Comparison of ENCODE assay signal across 8 cellular contexts in genomic region chr2:74003494-74004211, GRCh38. TPM values are rescaled to one million over a fixed set of nuclear protein-coding genes. Genes with fewer than 3 reads are reported as not detected.
DNase-seq lines count a peak whose midpoint lies in the region; ATAC-seq, FAIRE-seq and TF ChIP-seq lines count a peak whose summit lies in the region.

No MANE protein-coding gene starts in this region.

- H3K4me3 ChIP-seq in A673 (ENCODE audit: low read depth, low read length, poor library complexity, severe bottlenecking): peak overlapping the region; percentile 69
- peak overlapping the region; percentile 87 for H3K4me3 ChIP-seq in GM23248
- peak overlapping the region; percentile 79 for H3K4me3 ChIP-seq in astrocyte (ENCODE audit: insufficient read depth, low read depth, low read length)
- no peak overlapping the region for H3K4me3 ChIP-seq in colonic mucosa

- TF ChIP-seq CTCF in A673 (conservative IDR thresholded peaks at IDR 0.05; ENCODE audit: low read depth, low read length) (no peak), astrocyte (IDR thresholded peaks at IDR 0.05; ENCODE audit: insufficient read depth, low read depth, low read length) (no peak), colonic mucosa (IDR thresholded peaks at IDR 0.05) (no peak)

- H3K4me3 Mint-ChIP-seq in astrocyte (ENCODE audit: unreplicated experiment): peak overlapping the region; percentile 94

- H3K79me2 ChIP-seq in GM23248 (ENCODE audit: insufficient read depth) (peaks cover 39% of the 10 kb centered on the region), astrocyte (ENCODE audit: insufficient read depth, low read length) (peaks cover 69% of the 10 kb centered on the region)

- FAIRE-seq in astrocyte (lab: Jason Lieb, UNC): no peak

- H3K9ac ChIP-seq in GM23248 (peak overlapping the region; percentile 77), astrocyte (ENCODE audit: low read length) (peak overlapping the region; percentile 85), colonic mucosa (ENCODE audit: low read depth in 2 of 2, low read length in 2 of 2) (no peak overlapping the region)

- H3K27ac Mint-ChIP-seq in astrocyte (ENCODE audit: unreplicated experiment): peak overlapping the region; percentile 99

- H3F3A ChIP-seq in GM23248 (ENCODE audit: insufficient read depth): peaks cover 13% of the 10 kb centered on the region; the same call in 1 of the 2 replicates

- H3K27ac ChIP-seq in A673 (ENCODE audit: low read depth, low read length, poor library complexity, severe bottlenecking) (peak overlapping the region; percentile 81), GM23248 (peak overlapping the region; percentile 79), astrocyte (ENCODE audit: low read depth, low read length) (peak overlapping the region; percentile 41), colonic mucosa (no peak overlapping the region)

- DNase-seq in A673 (ENCODE audit: low spot score) (peak; percentile 64), GM23248 (peak; percentile 91), astrocyte (ENCODE audit: low read depth) (peak; percentile 69), left kidney (ENCODE audit: low read depth, low spot score) (peak; percentile 61), GOT3 (lab: John Stamatoyannopoulos, UW) (no peak), glomerular visceral epithelial cell (ENCODE audit: extremely low spot score) (no peak), colonic mucosa (no peak)

- in situ Hi-C loops in GM23248 (cut with MboI): no loop called here

- no peak for ATAC-seq in GM19467 (IDR thresholded peaks at IDR 0.05; ENCODE audit: unreplicated experiment)

- H3K4me2 ChIP-seq in GM23248 (ENCODE audit: unreplicated experiment) (peak overlapping the region; percentile 98), astrocyte (ENCODE audit: low read length) (peak overlapping the region; percentile 99)

- intact Hi-C loops in A673 (cut with micrococcal nuclease; ENCODE audit: unreplicated experiment) (no loop called here), colonic mucosa (cut with DNase I) (no loop called here)

- no peaks in the 10 kb centered on the region for H4K20me1 ChIP-seq in GM23248 (ENCODE audit: insufficient read depth)
- H4K20me1 ChIP-seq in astrocyte (ENCODE audit: insufficient read depth, low read length): peaks cover 91% of the 10 kb centered on the region

- H3K9me3 ChIP-seq in A673 (ENCODE audit: low read depth, low read length, poor library complexity, severe bottlenecking) (no peaks in the 10 kb centered on the region), GM23248 (ENCODE audit: low read depth) (no peaks in the 10 kb centered on the region), astrocyte (ENCODE audit: insufficient read depth, low read depth, low read length) (no peaks in the 10 kb centered on the region), colonic mucosa (no peaks in the 10 kb centered on the region)

- no peaks in the 10 kb centered on the region for H3K9me3 Mint-ChIP-seq in astrocyte (ENCODE audit: unreplicated experiment)

- WGBS in GM23248 (ENCODE audit: low coverage in 1 of 2, low lambda C conversion rate in 2 of 2, missing lambda C conversion rate in 2 of 2), 2 experiments: 22 to 34% methylated on average over 10 to 16 of the region's 16 CpGs

- H3K36me3 ChIP-seq in A673 (ENCODE audit: insufficient read depth, low read length, poor library complexity, severe bottlenecking): no peaks in the 10 kb centered on the region
- H3K36me3 ChIP-seq in GM23248 (ENCODE audit: low read depth): no peaks in the 10 kb centered on the region
- H3K36me3 ChIP-seq in astrocyte (ENCODE audit: insufficient read depth, low read length): no peaks in the 10 kb centered on the region
- no peaks in the 10 kb centered on the region for H3K36me3 ChIP-seq in colonic mucosa

- H3K27me3 Mint-ChIP-seq in astrocyte (ENCODE audit: low read depth, unreplicated experiment): no peaks in the 10 kb centered on the region

- peaks cover 67% of the 10 kb centered on the region for H3K4me1 Mint-ChIP-seq in astrocyte (ENCODE audit: low read depth, unreplicated experiment)

- H3K36me3 Mint-ChIP-seq in astrocyte (ENCODE audit: low read depth, unreplicated experiment): peaks cover 11% of the 10 kb centered on the region

- POLR2A ChIA-PET in A673 (lab: Charles Lee; ENCODE audit: low non-redundant PET): no interaction called here

- CTCF ChIA-PET in A673 (lab: Charles Lee): no interaction called here

- H3K27me3 ChIP-seq in A673 (replicated peaks; ENCODE audit: insufficient read depth, low read depth, low read length, poor library complexity) (no peaks in the 10 kb centered on the region), GM23248 (replicated peaks; ENCODE audit: insufficient read depth) (no peaks in the 10 kb centered on the region), astrocyte (ENCODE audit: insufficient read depth, low read length) (no peaks in the 10 kb centered on the region), colonic mucosa (no peaks in the 10 kb centered on the region)

- peak overlapping the region; percentile 60 for H2AFZ ChIP-seq in GM23248
- H2AFZ ChIP-seq in astrocyte (ENCODE audit: low read depth, low read length): peak overlapping the region; percentile 21

- BruUV-seq in A673 (replicated peaks; lab: Mats Ljungman, UMichigan): no TSS peak

- H3K9me2 ChIP-seq in GM23248 (ENCODE audit: insufficient read depth): no peaks in the 10 kb centered on the region

- H3K4me1 ChIP-seq in A673 (ENCODE audit: insufficient read depth, low read length, poor library complexity, severe bottlenecking) (peaks cover 82% of the 10 kb centered on the region), GM23248 (ENCODE audit: insufficient read depth) (peaks cover 37% of the 10 kb centered on the region), astrocyte (ENCODE audit: insufficient read depth, low read length) (peaks cover 44% of the 10 kb centered on the region), colonic mucosa (peaks cover 10% of the 10 kb centered on the region)

RNA-seq across cellular contexts. Expression of gene TET3, which starts 18.9 kb away (rescaled TPM):
- total RNA-seq in A673 (2021) (26.3 and 28.7 TPM in 2 replicates), astrocyte (32.8 and 39.9 TPM in 2 replicates), colonic mucosa (10 to 100 TPM; 17.8 to 22.9 TPM)
- total RNA-seq in GM23248 (2014; rRNA removed; shearing (Covaris generic)): 2.9 and 4.3 TPM in 2 replicates
- 1.3 TPM in 2 replicates for polyA plus RNA-seq in GM23248 (2016; fragmentation: Nextera tagmentation; extraction: Ambion mirVana)

Comparison
In these comparisons a context has a peak if more than half of its experiments do, and no peak if none do; other contexts are left out.
1. DNase-seq: peak in A673 (single experiment), GM23248 (single experiment), astrocyte (single experiment) and left kidney (single experiment); none in GOT3 (single experiment), glomerular visceral epithelial cell (single experiment) and colonic mucosa (single experiment).
2. H3K9ac ChIP-seq: peak in GM23248 (single experiment) and astrocyte (single experiment); none in colonic mucosa (0 of 2).